1 cellular context compared by ENCODE assay signal in the genomic region with DNA sequence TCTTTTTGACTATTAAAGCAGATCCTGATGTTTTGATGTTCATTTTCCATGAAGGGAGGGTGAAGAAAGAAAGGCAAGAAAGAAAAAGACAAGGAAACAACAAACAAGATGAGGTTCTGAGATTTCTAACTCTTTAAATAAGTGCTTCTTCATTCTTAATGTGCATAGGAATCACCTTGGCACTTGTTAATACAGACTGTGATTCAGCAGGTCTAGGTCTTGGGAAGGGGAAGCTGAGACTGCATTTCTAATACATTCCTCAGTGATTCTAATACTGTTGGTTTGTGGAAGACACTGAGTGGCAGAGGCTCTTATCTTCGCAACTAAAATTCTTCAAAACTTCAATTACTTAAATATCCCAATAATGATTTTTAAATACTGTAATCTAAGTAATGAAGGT.
TF ChIP-seq lines count a peak whose summit lies in the region.

No MANE protein-coding gene starts in this region.

TF ChIP-seq in GM12878, 131 proteins besides CTCF, POLR2A, EP300 and RAD21 (continued from another document):
- TF ChIP-seq MEF2A (IDR thresholded peaks at IDR 0.05; ENCODE audit: insufficient read depth, low read depth, low read length) = no peak
- peak; percentile 10 for TF ChIP-seq SKIL (IDR thresholded peaks at IDR 0.05; ENCODE audit: low read depth, poor library complexity, severe bottlenecking)
